In the genomic region with DNA sequence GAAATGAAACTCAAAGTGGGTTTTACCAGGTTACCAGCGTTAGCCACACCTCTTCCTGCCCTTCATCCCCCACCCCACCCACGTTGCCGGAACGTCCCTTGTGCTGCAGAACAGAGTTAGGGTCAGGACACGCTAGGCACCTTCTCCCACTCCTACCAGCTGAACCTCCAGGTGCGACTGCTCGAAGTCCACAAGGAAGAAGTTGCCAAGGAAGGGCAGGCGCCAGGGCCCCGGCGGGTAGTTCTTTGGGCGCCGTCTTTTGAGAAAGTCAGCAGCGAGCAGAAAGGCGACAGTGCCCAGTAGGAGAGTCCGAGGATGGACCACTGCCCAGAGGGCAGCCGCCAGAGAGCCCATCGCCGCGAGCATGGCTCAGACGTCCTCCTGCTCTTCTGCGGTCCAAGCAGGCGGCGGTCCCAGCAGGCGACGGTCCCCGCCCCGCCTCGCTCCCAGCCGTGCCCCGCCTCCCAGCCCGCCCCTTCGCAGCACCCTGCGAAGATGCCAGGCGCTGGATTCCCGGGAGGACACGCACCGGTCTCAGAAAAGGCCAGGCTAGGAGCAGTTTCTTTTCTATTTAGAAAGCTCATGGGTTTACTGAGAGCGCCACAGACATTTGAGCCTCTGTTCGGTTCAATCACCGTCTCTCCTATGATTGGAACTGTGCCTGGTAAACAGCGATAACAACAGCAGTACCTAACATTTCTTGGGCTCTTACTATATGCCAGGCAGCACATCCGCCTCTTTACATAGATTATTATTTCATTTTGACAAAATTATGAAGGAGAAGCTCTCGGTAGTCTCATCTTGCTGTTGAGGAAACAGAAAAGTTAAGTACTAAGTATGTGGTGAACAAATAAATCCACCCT, we compare ENCODE assay signal across 1 cellular context.
TF ChIP-seq lines count a peak whose summit lies in the region.

A gene with protein sequence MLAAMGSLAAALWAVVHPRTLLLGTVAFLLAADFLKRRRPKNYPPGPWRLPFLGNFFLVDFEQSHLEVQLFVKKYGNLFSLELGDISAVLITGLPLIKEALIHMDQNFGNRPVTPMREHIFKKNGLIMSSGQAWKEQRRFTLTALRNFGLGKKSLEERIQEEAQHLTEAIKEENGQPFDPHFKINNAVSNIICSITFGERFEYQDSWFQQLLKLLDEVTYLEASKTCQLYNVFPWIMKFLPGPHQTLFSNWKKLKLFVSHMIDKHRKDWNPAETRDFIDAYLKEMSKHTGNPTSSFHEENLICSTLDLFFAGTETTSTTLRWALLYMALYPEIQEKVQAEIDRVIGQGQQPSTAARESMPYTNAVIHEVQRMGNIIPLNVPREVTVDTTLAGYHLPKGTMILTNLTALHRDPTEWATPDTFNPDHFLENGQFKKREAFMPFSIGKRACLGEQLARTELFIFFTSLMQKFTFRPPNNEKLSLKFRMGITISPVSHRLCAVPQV (minus strand): TSS at position 393 of the 863 bp plus-strand sequence. CDS start 27 bp downstream, at position 366.

TF ChIP-seq in K562, 482 proteins besides CTCF, POLR2A, EP300 and RAD21 (continued from another document):
- TF ChIP-seq, protein P1, sequence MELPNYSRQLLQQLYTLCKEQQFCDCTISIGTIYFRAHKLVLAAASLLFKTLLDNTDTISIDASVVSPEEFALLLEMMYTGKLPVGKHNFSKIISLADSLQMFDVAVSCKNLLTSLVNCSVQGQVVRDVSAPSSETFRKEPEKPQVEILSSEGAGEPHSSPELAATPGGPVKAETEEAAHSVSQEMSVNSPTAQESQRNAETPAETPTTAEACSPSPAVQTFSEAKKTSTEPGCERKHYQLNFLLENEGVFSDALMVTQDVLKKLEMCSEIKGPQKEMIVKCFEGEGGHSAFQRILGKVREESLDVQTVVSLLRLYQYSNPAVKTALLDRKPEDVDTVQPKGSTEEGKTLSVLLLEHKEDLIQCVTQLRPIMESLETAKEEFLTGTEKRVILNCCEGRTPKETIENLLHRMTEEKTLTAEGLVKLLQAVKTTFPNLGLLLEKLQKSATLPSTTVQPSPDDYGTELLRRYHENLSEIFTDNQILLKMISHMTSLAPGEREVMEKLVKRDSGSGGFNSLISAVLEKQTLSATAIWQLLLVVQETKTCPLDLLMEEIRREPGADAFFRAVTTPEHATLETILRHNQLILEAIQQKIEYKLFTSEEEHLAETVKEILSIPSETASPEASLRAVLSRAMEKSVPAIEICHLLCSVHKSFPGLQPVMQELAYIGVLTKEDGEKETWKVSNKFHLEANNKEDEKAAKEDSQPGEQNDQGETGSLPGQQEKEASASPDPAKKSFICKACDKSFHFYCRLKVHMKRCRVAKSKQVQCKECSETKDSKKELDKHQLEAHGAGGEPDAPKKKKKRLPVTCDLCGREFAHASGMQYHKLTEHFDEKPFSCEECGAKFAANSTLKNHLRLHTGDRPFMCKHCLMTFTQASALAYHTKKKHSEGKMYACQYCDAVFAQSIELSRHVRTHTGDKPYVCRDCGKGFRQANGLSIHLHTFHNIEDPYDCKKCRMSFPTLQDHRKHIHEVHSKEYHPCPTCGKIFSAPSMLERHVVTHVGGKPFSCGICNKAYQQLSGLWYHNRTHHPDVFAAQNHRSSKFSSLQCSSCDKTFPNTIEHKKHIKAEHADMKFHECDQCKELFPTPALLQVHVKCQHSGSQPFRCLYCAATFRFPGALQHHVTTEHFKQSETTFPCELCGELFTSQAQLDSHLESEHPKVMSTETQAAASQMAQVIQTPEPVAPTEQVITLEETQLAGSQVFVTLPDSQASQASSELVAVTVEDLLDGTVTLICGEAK (IDR thresholded peaks at IDR 0.05): no peak
- TF ChIP-seq, protein P1 (CRISPR knock-in tag; IDR thresholded peaks at IDR 0.05): no peak
- no peak for TF ChIP-seq KDM4B (IDR thresholded peaks at IDR 0.05; ENCODE audit: borderline replicate concordance in 2 of 2, low read depth in 1 of 2)
- TF ChIP-seq MAFF (IDR thresholded peaks at IDR 0.05; ENCODE audit: low read length): no peak
- no peak for TF ChIP-seq NFYB (IDR thresholded peaks at IDR 0.05; ENCODE audit: extremely low read depth, insufficient read length)
- TF ChIP-seq TBP (optimal IDR thresholded peaks at IDR 0.05; ENCODE audit: low read depth, low read length): no peak
- TF ChIP-seq, protein P2, sequence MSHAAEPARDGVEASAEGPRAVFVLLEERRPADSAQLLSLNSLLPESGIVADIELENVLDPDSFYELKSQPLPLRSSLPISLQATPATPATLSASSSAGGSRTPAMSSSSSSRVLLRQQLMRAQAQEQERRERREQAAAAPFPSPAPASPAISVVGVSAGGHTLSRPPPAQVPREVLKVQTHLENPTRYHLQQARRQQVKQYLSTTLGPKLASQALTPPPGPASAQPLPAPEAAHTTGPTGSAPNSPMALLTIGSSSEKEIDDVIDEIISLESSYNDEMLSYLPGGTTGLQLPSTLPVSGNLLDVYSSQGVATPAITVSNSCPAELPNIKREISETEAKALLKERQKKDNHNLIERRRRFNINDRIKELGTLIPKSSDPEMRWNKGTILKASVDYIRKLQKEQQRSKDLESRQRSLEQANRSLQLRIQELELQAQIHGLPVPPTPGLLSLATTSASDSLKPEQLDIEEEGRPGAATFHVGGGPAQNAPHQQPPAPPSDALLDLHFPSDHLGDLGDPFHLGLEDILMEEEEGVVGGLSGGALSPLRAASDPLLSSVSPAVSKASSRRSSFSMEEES (CRISPR knock-in tag; IDR thresholded peaks at IDR 0.05): no peak
- TF ChIP-seq STAT5B (CRISPR knock-in tag; IDR thresholded peaks at IDR 0.05): no peak
- TF ChIP-seq ILK (tag; IDR thresholded peaks at IDR 0.05; ENCODE audit: borderline replicate concordance, low read depth): no peak
- TF ChIP-seq FOXJ2 (tag; IDR thresholded peaks at IDR 0.05): no peak
- TF ChIP-seq SRSF1 (IDR thresholded peaks at IDR 0.05; ENCODE audit: low read depth, low read length): no peak
- TF ChIP-seq, protein P3, sequence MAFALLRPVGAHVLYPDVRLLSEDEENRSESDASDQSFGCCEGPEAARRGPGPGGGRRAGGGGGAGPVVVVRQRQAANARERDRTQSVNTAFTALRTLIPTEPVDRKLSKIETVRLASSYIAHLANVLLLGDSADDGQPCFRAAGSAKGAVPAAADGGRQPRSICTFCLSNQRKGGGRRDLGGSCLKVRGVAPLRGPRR (CRISPR knock-in tag; IDR thresholded peaks at IDR 0.05): no peak
TF ChIP-seq in K562: peak in this region for 0.
